In genomic region chr5:73152411-73153388, GRCh38 we compare ENCODE assay signal across 17 cellular contexts. TPM values are rescaled to one million over a fixed set of nuclear protein-coding genes. Genes with fewer than 3 reads are reported as not detected.
DNase-seq lines count a peak whose midpoint lies in the region; ATAC-seq and TF ChIP-seq lines count a peak whose summit lies in the region.
"Had no signal": no experiment of that assay in that cellular context is flagged by ENCODE, and none has a peak within 500 bp of the region (broad histone marks: within the 10 kb centered on the region; RNA-seq: fewer than 3 reads in every experiment).

No MANE protein-coding gene starts in this region.

- no CpG with 5 or more reads among the region's 14 CpGs for WGBS in mesendoderm (ENCODE audit: extremely low coverage, insufficient coverage, low lambda C conversion rate)
- WGBS in lower leg skin, 2 donors, result 78 to 82% methylated on average over 14 of the region's 14 CpGs

- no peak overlapping the region for H3K18ac ChIP-seq in mesendoderm (ENCODE audit: low read length)

- no peak overlapping the region for H3K4me2 ChIP-seq in GM23338
- no peak overlapping the region for H3K4me2 ChIP-seq in mesendoderm (ENCODE audit: low read length)

- H3K4me3 Mint-ChIP-seq in GM23338, result no peak overlapping the region
- H3K4me3 Mint-ChIP-seq in chondrocyte (ENCODE audit: unreplicated experiment), result no peak overlapping the region
- no peak overlapping the region for H3K4me3 Mint-ChIP-seq in activated T-helper 1 cell treated with anti-CD3 and anti-CD28 coated beads, Interleukin-12 subunit alpha, Interleukin-12 subunit beta, Interleukin-2, Interleukin-4 antibody, amounts not matched to agents 30 ng/mL and 10 ng/mL and 1 ng/mL, durations not matched to agents 14 hours and 24 hours and 36 hours
- H3K4me3 Mint-ChIP-seq: activated naive CD4-positive, alpha-beta T cell treated with anti-CD3 and anti-CD28 coated beads for 36 hours; naive B cell had no signal

- H2BK120ac ChIP-seq in mesendoderm (ENCODE audit: low read depth, low read length), result no peak overlapping the region

- H3K27me3 ChIP-seq in GM23338 (ENCODE audit: insufficient read depth) (no peaks in the 10 kb centered on the region), mesendoderm (ENCODE audit: insufficient read depth, low read length, poor library complexity) (no peaks in the 10 kb centered on the region)

- no peak overlapping the region for H3K23ac ChIP-seq in mesendoderm (ENCODE audit: low read length)

- DNase-seq in GM23338 (ENCODE audit: low spot score), result peak; percentile 56
- peak; percentile 18 for DNase-seq in NCI-H510A treated with DMSO at 0.1 percent for 48 hours (lab: John Stamatoyannopoulos, UW)
- no peak for DNase-seq in chondrocyte (ENCODE audit: low spot score)
- DNase-seq in mesendoderm, result peak; percentile 72
- DNase-seq in lower leg skin (ENCODE audit: low spot score in 2 of 2), result no peak
- DNase-seq in NCI-H187 treated with DMSO at 0.1 percent for 48 hours (lab: John Stamatoyannopoulos, UW), result no peak
- DNase-seq in activated T-helper 1 cell treated with anti-CD3 and anti-CD28 coated beads, Interleukin-12 subunit alpha, Interleukin-12 subunit beta, Interleukin-2, Interleukin-4 antibody, amounts not matched to agents 30 ng/mL and 10 ng/mL and 1 ng/mL, durations not matched to agents 14 hours and 24 hours and 36 hours (ENCODE audit: low spot score), result no peak
- DNase-seq: activated CD8-positive, alpha-beta memory T cell treated with anti-CD3 and anti-CD28 coated beads, Interleukin-2, amount 50 U/mL, for 4 hours; activated naive CD4-positive, alpha-beta T cell treated with anti-CD3 and anti-CD28 coated beads for 36 hours; naive B cell; NCI-H1048; NCI-H446 had no signal

- intact Hi-C loops in lower leg skin (cut with DNase I; ENCODE audit: low total_unique reads), result no loop called here
- intact Hi-C loops in activated T-helper 1 cell treated with anti-CD3 and anti-CD28 coated beads, Interleukin-12 subunit alpha, Interleukin-12 subunit beta, Interleukin-2, Interleukin-4 antibody, amounts not matched to agents 30 ng/mL and 10 ng/mL and 1 ng/mL, durations not matched to agents 14 hours and 24 hours and 36 hours (cut with micrococcal nuclease), result no loop called here

- H3K4me1 ChIP-seq in GM23338 (ENCODE audit: insufficient read depth), result no peaks in the 10 kb centered on the region
- no peaks in the 10 kb centered on the region for H3K4me1 ChIP-seq in mesendoderm (ENCODE audit: control insufficient read depth, low read depth, low read length)

- no peak overlapping the region for H3K9ac ChIP-seq in mesendoderm (ENCODE audit: low read length)

- H3K36me3 ChIP-seq in GM23338 (ENCODE audit: insufficient read depth) (no peaks in the 10 kb centered on the region), mesendoderm (ENCODE audit: control insufficient read depth, insufficient read depth, low read length) (no peaks in the 10 kb centered on the region)
- H3K36me3 ChIP-seq: thoracic aorta had no signal

- TF ChIP-seq CTCF in GM23338 (conservative IDR thresholded peaks at IDR 0.05; ENCODE audit: low read depth in 2 of 2) (peak; percentile 43 to 63), chondrocyte (IDR thresholded peaks at IDR 0.05) (peak; percentile 25), lower leg skin (IDR thresholded peaks at IDR 0.05) (no peak)

- H4K8ac ChIP-seq in mesendoderm (ENCODE audit: low read depth, low read length), result no peak overlapping the region

- H2AFZ ChIP-seq in GM23338, result 0 out of 2 replicates have a peak overlapping the region, but pooled peaks have one; percentile 18

- H3K9me2 ChIP-seq in GM23338 (ENCODE audit: insufficient read depth), result no peaks in the 10 kb centered on the region

- H3K79me2 ChIP-seq in GM23338 (replicated peaks; ENCODE audit: insufficient read depth) (no peaks in the 10 kb centered on the region), mesendoderm (ENCODE audit: control insufficient read depth, insufficient read depth, low read length) (no peaks in the 10 kb centered on the region)

- H3K27ac ChIP-seq in GM23338 (ENCODE audit: low read depth) (no peak overlapping the region), mesendoderm (ENCODE audit: low read depth, low read length) (no peak overlapping the region)
- H3K27ac ChIP-seq: RWPE1, thoracic aorta had no signal

- H3K79me1 ChIP-seq in mesendoderm (ENCODE audit: low read length), result no peaks in the 10 kb centered on the region

- H3K27me3 Mint-ChIP-seq in GM23338 (ENCODE audit: insufficient read depth, low read depth, poor library complexity) (peaks cover 8% of the 10 kb centered on the region), chondrocyte (ENCODE audit: low read depth) (no peaks in the 10 kb centered on the region)
- peaks cover 73% of the 10 kb centered on the region for H3K27me3 Mint-ChIP-seq in activated T-helper 1 cell treated with anti-CD3 and anti-CD28 coated beads, Interleukin-12 subunit alpha, Interleukin-12 subunit beta, Interleukin-2, Interleukin-4 antibody, amounts not matched to agents 30 ng/mL and 10 ng/mL and 1 ng/mL, durations not matched to agents 14 hours and 24 hours and 36 hours (ENCODE audit: insufficient read depth)

- no peaks in the 10 kb centered on the region for H3F3A ChIP-seq in GM23338 (replicated peaks; ENCODE audit: low read depth)

- TF ChIP-seq POLR2A in lower leg skin (IDR thresholded peaks at IDR 0.05), result no peak

- H3K9me3 Mint-ChIP-seq in GM23338 (no peaks in the 10 kb centered on the region), chondrocyte (ENCODE audit: low read depth) (no peaks in the 10 kb centered on the region)
- H3K9me3 Mint-ChIP-seq in activated T-helper 1 cell treated with anti-CD3 and anti-CD28 coated beads, Interleukin-12 subunit alpha, Interleukin-12 subunit beta, Interleukin-2, Interleukin-4 antibody, amounts not matched to agents 30 ng/mL and 10 ng/mL and 1 ng/mL, durations not matched to agents 14 hours and 24 hours and 36 hours, result no peaks in the 10 kb centered on the region
- H3K9me3 Mint-ChIP-seq: activated naive CD4-positive, alpha-beta T cell treated with anti-CD3 and anti-CD28 coated beads for 36 hours had no signal

- no peak overlapping the region for H3K27ac Mint-ChIP-seq in GM23338
- H3K27ac Mint-ChIP-seq in chondrocyte (ENCODE audit: unreplicated experiment), result no peak overlapping the region
- H3K27ac Mint-ChIP-seq in activated T-helper 1 cell treated with anti-CD3 and anti-CD28 coated beads, Interleukin-12 subunit alpha, Interleukin-12 subunit beta, Interleukin-2, Interleukin-4 antibody, amounts not matched to agents 30 ng/mL and 10 ng/mL and 1 ng/mL, durations not matched to agents 14 hours and 24 hours and 36 hours, result no peak overlapping the region
- H3K27ac Mint-ChIP-seq: activated naive CD4-positive, alpha-beta T cell treated with anti-CD3 and anti-CD28 coated beads for 36 hours had no signal

- H2BK15ac ChIP-seq in mesendoderm (replicated peaks; ENCODE audit: low read depth), result no peak overlapping the region

- H3K36me3 Mint-ChIP-seq in GM23338 (ENCODE audit: low read depth) (no peaks in the 10 kb centered on the region), chondrocyte (ENCODE audit: low read depth) (no peaks in the 10 kb centered on the region)
- no peaks in the 10 kb centered on the region for H3K36me3 Mint-ChIP-seq in activated T-helper 1 cell treated with anti-CD3 and anti-CD28 coated beads, Interleukin-12 subunit alpha, Interleukin-12 subunit beta, Interleukin-2, Interleukin-4 antibody, amounts not matched to agents 30 ng/mL and 10 ng/mL and 1 ng/mL, durations not matched to agents 14 hours and 24 hours and 36 hours (ENCODE audit: low read depth)

- H2AK5ac ChIP-seq in mesendoderm (ENCODE audit: low read length), result no peak overlapping the region

- ATAC-seq in GM23338 (peak; percentile 89), GM18907 (IDR thresholded peaks at IDR 0.05; ENCODE audit: unreplicated experiment) (no peak)

- no peak overlapping the region for H4K5ac ChIP-seq in mesendoderm (ENCODE audit: low read length)

- H3K4me1 Mint-ChIP-seq in GM23338 (peaks cover 8% of the 10 kb centered on the region), chondrocyte (ENCODE audit: low read depth) (peaks cover 19% of the 10 kb centered on the region)
- no peaks in the 10 kb centered on the region for H3K4me1 Mint-ChIP-seq in activated T-helper 1 cell treated with anti-CD3 and anti-CD28 coated beads, Interleukin-12 subunit alpha, Interleukin-12 subunit beta, Interleukin-2, Interleukin-4 antibody, amounts not matched to agents 30 ng/mL and 10 ng/mL and 1 ng/mL, durations not matched to agents 14 hours and 24 hours and 36 hours (ENCODE audit: low read depth)

- H2BK5ac ChIP-seq in mesendoderm (ENCODE audit: low read length), result no peak overlapping the region

- no peak overlapping the region for H3K4ac ChIP-seq in mesendoderm (ENCODE audit: low read depth, low read length)

- H3K4me3 ChIP-seq in GM23338, result no peak overlapping the region
- no peak overlapping the region for H3K4me3 ChIP-seq in mesendoderm (ENCODE audit: low read length)
- H3K4me3 ChIP-seq in lower leg skin (ENCODE audit: low read depth, poor library complexity, severe bottlenecking), result no peak overlapping the region
- H3K4me3 ChIP-seq: thoracic aorta had no signal

- no peak overlapping the region for H3K56ac ChIP-seq in mesendoderm (ENCODE audit: low read length)

- H4K20me1 ChIP-seq in GM23338 (replicated peaks; ENCODE audit: insufficient read depth), result no peaks in the 10 kb centered on the region

TF ChIP-seq in GM23338, 12 proteins besides CTCF, POLR2A, EP300 and RAD21 (continues in another document):
- TF ChIP-seq CREB1 (CRISPR knock-in tag; IDR thresholded peaks at IDR 0.05; ENCODE audit: low read depth), result no peak
- TF ChIP-seq EZH2phosphoT487 (IDR thresholded peaks at IDR 0.05; ENCODE audit: unreplicated experiment), result no peak
- TF ChIP-seq JUNB (IDR thresholded peaks at IDR 0.05; ENCODE audit: unreplicated experiment), result no peak

RNA-seq across cellular contexts. Expression of gene TMEM174, which starts 20.3 kb away (rescaled TPM):
- not detected in 2 replicates for total RNA-seq in GM23338 (2014; rRNA removed; shearing (Covaris generic))
- not detected in 2 replicates for polyA plus RNA-seq in GM23338 (2016; fragmentation: Nextera tagmentation; extraction: Ambion mirVana)
- total RNA-seq in chondrocyte (not detected in 3 replicates), lower leg skin (not detected)
- polyA plus RNA-seq in mesendoderm (2013, experiment 1 of 2), result 0.01 TPM
- not detected for polyA plus RNA-seq in mesendoderm (2013, experiment 2 of 2)
- not detected in 2 replicates for total RNA-seq in activated T-helper 1 cell treated with anti-CD3 and anti-CD28 coated beads, Interleukin-12 subunit alpha, Interleukin-12 subunit beta, Interleukin-2, Interleukin-4 antibody, amounts not matched to agents 30 ng/mL and 10 ng/mL and 1 ng/mL, durations not matched to agents 14 hours and 24 hours and 36 hours
- total RNA-seq: activated naive CD4-positive, alpha-beta T cell treated with anti-CD3 and anti-CD28 coated beads for 36 hours; T-helper 1 cell treated with Interleukin-12 subunit alpha and Interleukin-12 subunit beta and Interleukin-4 antibody, amounts not matched to agents 30 ng/mL and 1 ng/mL, for 36 hours; thoracic aorta had no signal
- polyA plus RNA-seq: BJ had no signal

RNA-seq across cellular contexts. Expression of gene TMEM171, which starts 32.3 kb away (rescaled TPM):
- total RNA-seq in GM23338 (2014; rRNA removed; shearing (Covaris generic)), result 1.7 and 2.9 TPM in 2 replicates
- polyA plus RNA-seq in GM23338 (2016; fragmentation: Nextera tagmentation; extraction: Ambion mirVana), result 1.9 and 2.5 TPM in 2 replicates
- total RNA-seq in chondrocyte, result 1.8 to 3.6 TPM (median 2.6 TPM) in 3 replicates
- polyA plus RNA-seq in mesendoderm (2013, experiment 1 of 2), result 1.4 TPM
- polyA plus RNA-seq in mesendoderm (2013, experiment 2 of 2), result 1.6 TPM
- 1 to 10 TPM in 2 of 4 donors, under 1 TPM in 1, not detected in 1; 0.25 to 1.5 (median 1.3) TPM for total RNA-seq in lower leg skin
- total RNA-seq in activated T-helper 1 cell treated with anti-CD3 and anti-CD28 coated beads, Interleukin-12 subunit alpha, Interleukin-12 subunit beta, Interleukin-2, Interleukin-4 antibody, amounts not matched to agents 30 ng/mL and 10 ng/mL and 1 ng/mL, durations not matched to agents 14 hours and 24 hours and 36 hours, result not detected in 2 replicates
- total RNA-seq: activated naive CD4-positive, alpha-beta T cell treated with anti-CD3 and anti-CD28 coated beads for 36 hours; T-helper 1 cell treated with Interleukin-12 subunit alpha and Interleukin-12 subunit beta and Interleukin-4 antibody, amounts not matched to agents 30 ng/mL and 1 ng/mL, for 36 hours; thoracic aorta had no signal

Comparison
In these comparisons a context has a peak if more than half of its experiments do, and no peak if none do; other contexts are left out.
1. DNase-seq: peak in GM23338 (single experiment), NCI-H510A treated with DMSO at 0.1 percent for 48 hours (single experiment) and mesendoderm (single experiment); none in chondrocyte (single experiment), lower leg skin (0 of 2), NCI-H187 treated with DMSO at 0.1 percent for 48 hours (single experiment) and activated T-helper 1 cell treated with anti-CD3 and anti-CD28 coated beads, Interleukin-12 subunit alpha, Interleukin-12 subunit beta, Interleukin-2, Interleukin-4 antibody, amounts not matched to agents 30 ng/mL and 10 ng/mL and 1 ng/mL, durations not matched to agents 14 hours and 24 hours and 36 hours (single experiment).
2. CTCF ChIP-seq: peak in GM23338 (2 of 2) and chondrocyte (single experiment); none in lower leg skin (0 of 3).